In the genomic region with DNA sequence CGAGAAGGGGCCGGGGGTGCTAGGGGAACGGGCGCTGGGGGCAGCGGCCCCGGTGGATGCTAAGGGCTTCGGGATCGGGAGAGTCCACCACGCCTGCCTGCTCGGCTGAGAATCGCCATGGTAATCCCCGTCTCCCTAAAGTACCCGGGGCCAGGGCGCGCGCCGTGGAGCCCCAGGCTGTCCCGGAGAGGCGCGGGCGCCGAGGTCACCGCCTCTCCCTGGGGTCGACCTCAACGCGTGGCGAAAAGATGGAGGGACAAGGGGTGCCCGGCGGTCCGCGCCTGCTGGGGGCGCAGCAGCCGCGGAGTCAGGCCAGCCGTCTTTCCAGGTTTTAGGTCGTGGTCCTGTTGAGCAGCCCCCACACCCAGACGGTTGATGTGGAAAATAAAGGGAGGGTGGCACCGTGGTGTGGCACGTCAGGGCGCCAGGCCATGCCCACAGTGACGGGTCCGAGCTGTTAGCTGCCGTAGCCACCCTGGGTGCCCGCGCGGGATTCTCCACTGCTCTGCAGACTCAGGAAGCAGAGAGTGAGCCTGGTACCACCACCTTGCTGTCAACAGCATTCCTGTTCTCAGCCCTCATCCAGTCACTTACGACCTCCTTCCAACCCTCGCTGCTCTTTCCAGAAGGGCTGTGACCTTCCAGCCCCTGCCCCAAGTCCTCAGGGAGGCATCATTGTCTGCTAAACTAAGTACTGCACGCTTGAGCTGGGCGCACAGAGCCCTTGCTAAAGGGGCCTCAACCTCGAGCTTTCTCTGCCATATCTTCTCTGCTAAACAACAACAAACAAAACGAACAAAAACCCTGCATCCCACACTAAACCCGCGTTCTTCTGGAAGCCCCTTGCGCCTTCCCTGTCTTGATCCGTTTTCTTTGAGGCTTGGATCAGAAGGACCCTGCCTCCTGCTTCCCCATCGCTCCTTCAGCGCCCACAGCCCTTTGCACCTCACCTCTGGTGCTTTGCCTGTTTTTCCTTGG, we compare ENCODE assay signal across 8 cellular contexts. TPM values are rescaled to one million over a fixed set of nuclear protein-coding genes. Genes with fewer than 3 reads are reported as not detected.
DNase-seq lines count a peak whose midpoint lies in the region; FAIRE-seq and TF ChIP-seq lines count a peak whose summit lies in the region.

No MANE protein-coding gene starts in this region.

- intact Hi-C loops in prostate gland (cut with DNase I), result no loop called here

- no peak for TF ChIP-seq POLR2A in prostate gland (IDR thresholded peaks at IDR 0.05)

- DNase-seq in NCI-H345 (lab: John Stamatoyannopoulos, UW) (peak; percentile 30), NCI-H345 treated with DMSO at 0.1 percent for 48 hours (lab: John Stamatoyannopoulos, UW; ENCODE audit: unreplicated experiment) (no peak), HuH-7 (ENCODE audit: low spot score) (peak; percentile 31), activated T-cell treated with anti-CD3 and anti-CD28 coated beads for 4 hours (peak; percentile 8), foreskin fibroblast (peak in 1 of 2 donors; percentile 25), prostate gland (ENCODE audit: low spot score) (no peak), small intestine (no peak), MV-4-11 (lab: John Stamatoyannopoulos, UW) (no peak)

- H3K4me3 ChIP-seq in foreskin fibroblast (ENCODE audit: low read depth in 1 of 2, low read length in 2 of 2) (peak overlapping the region; percentile 48 to 56), prostate gland (peak overlapping the region; percentile 38 to 45), small intestine (ENCODE audit: low read depth in 1 of 2, low read length in 2 of 2) (peak overlapping the region in 1 of 2 donors; percentile 53)

- WGBS in prostate gland, result 25% methylated on average over 38 of the region's 58 CpGs
- 13 to 16% (median 13%) methylated on average over 48 to 58 of the region's 58 CpGs for WGBS in small intestine, 3 donors

- H3K27me3 ChIP-seq in prostate gland (replicated peaks; ENCODE audit: insufficient read depth) (no peaks in the 10 kb centered on the region), small intestine (ENCODE audit: control insufficient read depth in 2 of 2, insufficient read depth in 2 of 2, low read length in 2 of 2) (no peaks in the 10 kb centered on the region)

- FAIRE-seq in small intestine (lab: Jason Lieb, UNC), result no peak

- TF ChIP-seq CTCF in foreskin fibroblast (IDR thresholded peaks at IDR 0.05; ENCODE audit: low read depth, low read length), result peak; percentile 10
- TF ChIP-seq CTCF in prostate gland (IDR thresholded peaks at IDR 0.05), result no peak

- H3K9me3 ChIP-seq in prostate gland, result no peaks in the 10 kb centered on the region
- no peaks in the 10 kb centered on the region for H3K9me3 ChIP-seq in small intestine (ENCODE audit: control insufficient read depth, low read depth)

- H3K27ac ChIP-seq in prostate gland (no peak overlapping the region), small intestine (ENCODE audit: low read depth in 1 of 2, low read length in 1 of 2) (no peak overlapping the region)

- H3K4me1 ChIP-seq in prostate gland (replicated peaks) (no peaks in the 10 kb centered on the region), small intestine (ENCODE audit: control insufficient read depth in 2 of 2, insufficient read depth in 1 of 2, low read depth in 1 of 2, low read length in 1 of 2) (no peaks in the 10 kb centered on the region)

- H3K36me3 ChIP-seq in prostate gland, result no peaks in the 10 kb centered on the region
- no peaks in the 10 kb centered on the region for H3K36me3 ChIP-seq in small intestine (ENCODE audit: control insufficient read depth in 2 of 2, insufficient read depth in 2 of 2, low read length in 2 of 2)

RNA-seq across cellular contexts. Expression of a gene that starts 0.7 kb away (rescaled TPM):
- 1 to 10 TPM in 1 of 2 donors, under 1 TPM in 1; 0.59 to 6.6 TPM for total RNA-seq in prostate gland
- under 1 TPM in 1 of 3 donors, not detected in 2; 0.49 TPM for polyA plus RNA-seq in small intestine

Comparison
In these comparisons a context has a peak if more than half of its experiments do, and no peak if none do; other contexts are left out.
1. DNase-seq: peak in NCI-H345 (single experiment), HuH-7 (single experiment) and activated T-cell treated with anti-CD3 and anti-CD28 coated beads for 4 hours (single experiment); none in NCI-H345 treated with DMSO at 0.1 percent for 48 hours (single experiment), prostate gland (single experiment), small intestine (single experiment) and MV-4-11 (single experiment).